29 cellular contexts compared by ENCODE assay signal in the genomic region with DNA sequence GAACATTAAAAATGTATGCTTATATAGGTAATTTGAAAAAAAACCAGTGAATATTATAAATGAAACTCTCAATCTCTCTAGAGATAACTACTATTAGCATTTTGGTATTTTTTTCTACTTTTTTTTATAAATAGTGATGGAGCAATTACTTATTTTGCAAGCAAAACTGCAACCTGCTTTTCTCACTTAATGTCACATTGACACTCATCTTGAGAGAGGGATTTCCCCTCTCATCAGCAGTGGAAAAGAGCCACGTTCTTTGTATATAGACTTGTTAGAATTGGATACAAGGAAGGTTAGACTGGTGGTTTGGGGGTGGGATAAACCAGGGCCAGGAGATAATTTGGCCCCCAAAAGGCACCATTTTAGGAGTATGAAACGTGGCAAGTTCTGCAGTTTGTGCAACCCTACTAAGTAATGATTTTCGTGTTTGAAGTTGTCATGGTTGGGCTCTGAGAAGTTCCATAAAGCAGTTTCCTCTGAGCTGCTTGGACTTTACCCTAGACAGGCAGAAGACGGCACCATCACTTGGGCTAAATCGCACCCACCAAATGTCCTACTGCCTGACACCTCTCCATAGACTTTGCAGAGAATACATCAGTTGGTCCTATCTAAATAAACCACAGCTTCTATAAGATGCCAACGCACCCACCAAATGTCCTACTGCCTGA.
A peak's percentile ranks its signal among the peaks of the same experiment; 100 is the strongest.
DNase-seq lines count a peak whose midpoint lies in the region; ATAC-seq and TF ChIP-seq lines count a peak whose summit lies in the region.
"Had no signal": no experiment of that assay in that cellular context is flagged by ENCODE, and none has a peak within 500 bp of the region (broad histone marks: within the 10 kb centered on the region; RNA-seq: fewer than 3 reads in every experiment).

No MANE protein-coding gene starts in this region.

- no peak for DNase-seq in stimulated activated CD4-positive, alpha-beta T cell treated with anti-CD3 and anti-CD28 coated beads, Interleukin-4, amount 100 ng/mL, for 1 hour
- DNase-seq in T-helper 9 cell (no peak), RPMI8226 (no peak), left ventricle myocardium inferior (no peak)
- DNase-seq: activated CD4-positive, alpha-beta T cell treated with anti-CD3 and anti-CD28 coated beads for 36 hours; activated CD8-positive, alpha-beta memory T cell treated with anti-CD3 and anti-CD28 coated beads for 24 hours; activated naive CD4-positive, alpha-beta T cell treated with Interleukin-2 at 50 U/mL for 16 hours; activated T-cell treated with anti-CD3 and anti-CD28 coated beads, Interleukin-2, amount 50 U/mL, for 48 hours; Caco-2; colonic mucosa; effector memory CD8-positive, alpha-beta T cell; foreskin melanocyte; HCEC 1CT; Kasumi-1; left lung; naive thymus-derived CD8-positive, alpha-beta T cell; NCI-H1092 treated with DMSO at 0.1 percent for 48 hours; NCI-H2029 treated with DMSO at 0.1 percent for 48 hours; NCI-H345; SIG-M5; upper lobe of left lung had no signal

- H3K4me1 ChIP-seq in left ventricle myocardium inferior: no peaks in the 10 kb centered on the region
- H3K4me1 ChIP-seq: A549, BLaER1, breast epithelium, colonic mucosa, left lung, upper lobe of left lung had no signal

- no peaks in the 10 kb centered on the region for H3K36me3 ChIP-seq in left ventricle myocardium inferior
- H3K36me3 ChIP-seq: BLaER1, breast epithelium, colonic mucosa, left lung, upper lobe of left lung had no signal

- no peak for TF ChIP-seq CTCF in left ventricle myocardium inferior (IDR thresholded peaks at IDR 0.05; ENCODE audit: borderline replicate concordance)

- ATAC-seq in GM18508 (IDR thresholded peaks at IDR 0.05; ENCODE audit: insufficient read depth, unreplicated experiment) (peak; percentile 74), GM21360 (IDR thresholded peaks at IDR 0.05; ENCODE audit: unreplicated experiment) (peak; percentile 81), HG02798 (IDR thresholded peaks at IDR 0.05; ENCODE audit: poor library complexity, unreplicated experiment) (peak; percentile 69), HG03460 (IDR thresholded peaks at IDR 0.05; ENCODE audit: unreplicated experiment) (peak; percentile 61)
- ATAC-seq: A549; activated CD4-positive, alpha-beta T cell treated with anti-CD3 and anti-CD28 coated beads for 36 hours; effector memory CD8-positive, alpha-beta T cell; esophagus mucosa; left lung; naive thymus-derived CD8-positive, alpha-beta T cell had no signal

- intact Hi-C loops in left ventricle myocardium inferior (cut with micrococcal nuclease): no loop called here

- H3K27me3 ChIP-seq in left ventricle myocardium inferior (ENCODE audit: low read depth): no peaks in the 10 kb centered on the region
- H3K27me3 ChIP-seq: BLaER1, breast epithelium, colonic mucosa, left lung, upper lobe of left lung had no signal

- H3K4me3 ChIP-seq in left ventricle myocardium inferior: no peak overlapping the region
- H3K4me3 ChIP-seq: A549, BLaER1, breast epithelium, colonic mucosa, left lung, upper lobe of left lung had no signal

- no peak overlapping the region for H3K27ac ChIP-seq in left ventricle myocardium inferior (replicated peaks)
- H3K27ac ChIP-seq: A549, BLaER1, breast epithelium, colonic mucosa, left lung, upper lobe of left lung had no signal

- peaks cover 20% of the 10 kb centered on the region for H3K9me3 ChIP-seq in left ventricle myocardium inferior (replicated peaks)
- H3K9me3 ChIP-seq: A549, BLaER1, breast epithelium, colonic mucosa, left lung, upper lobe of left lung had no signal
